Comparison of ENCODE assay signal across 8 cellular contexts in genomic region chr22:37643225-37643847, GRCh38. TPM values are rescaled to one million over a fixed set of nuclear protein-coding genes. Genes with fewer than 3 reads are reported as not detected.
DNase-seq lines count a peak whose midpoint lies in the region; TF ChIP-seq lines count a peak whose summit lies in the region.

No MANE protein-coding gene starts in this region.

- no peaks in the 10 kb centered on the region for H3K9me3 ChIP-seq in uterus

- peak overlapping the region; percentile 83 for H3K27ac Mint-ChIP-seq in activated naive CD4-positive, alpha-beta T cell treated with anti-CD3 and anti-CD28 coated beads, Interleukin-2, amount 10 ng/mL, durations not matched to agents 7 days and 5 days

- intact Hi-C loops in head of caudate nucleus (cut with DNase I) (loop anchor here (5.0 kb wide), 1 partner anchor 39 kb away; no protein-coding TSS in a partner anchor), posterior vena cava (cut with DNase I) (loop anchor here in 1 of 2 donors (5.0 kb wide), 1 partner anchor 39 kb away; no protein-coding TSS in a partner anchor), uterus (cut with DNase I; ENCODE audit: low total_unique reads) (loop anchor here (5.0 to 10.0 kb wide), 2 partner anchors 39 to 151 kb away; no protein-coding TSS in a partner anchor)

- peaks cover 0 to 14% of the 10 kb centered on the region in 2 donors for H3K4me1 ChIP-seq in uterus

- peaks cover 50% of the 10 kb centered on the region for H3K36me3 Mint-ChIP-seq in activated naive CD4-positive, alpha-beta T cell treated with anti-CD3 and anti-CD28 coated beads, Interleukin-2, amount 10 ng/mL, durations not matched to agents 7 days and 5 days

- CTCF ChIA-PET in activated naive CD4-positive, alpha-beta T cell treated with anti-CD3 and anti-CD28 coated beads, Interleukin-2, amount 10 ng/mL, durations not matched to agents 7 days and 5 days (lab: Charles Lee): interaction anchor here (0.7 to 28.2 kb wide), 24 partner anchors 9 to 172 kb away, joined by 3 to 506 read pairs (median 6); partner anchors contain the start of genes GCAT, GGA1, LGALS1 and NOL12

- TF ChIP-seq EP300 in Ishikawa (IDR thresholded peaks at IDR 0.05; ENCODE audit: borderline replicate concordance): no peak

- TF ChIP-seq CTCF in uterus (IDR thresholded peaks at IDR 0.05): peak; percentile 87 to 93 (median 91)

- peak; percentile 76 for TF ChIP-seq RAD21 in Ishikawa (IDR thresholded peaks at IDR 0.05; ENCODE audit: low read depth)

- H3K36me3 ChIP-seq in uterus: no peaks in the 10 kb centered on the region

- TF ChIP-seq POLR2A in uterus (IDR thresholded peaks at IDR 0.05): no peak

- DNase-seq in NCI-H1436 (lab: John Stamatoyannopoulos, UW) (peak; percentile 71), NCI-H1436 treated with DMSO at 0.1 percent for 48 hours (lab: John Stamatoyannopoulos, UW) (no peak), SKM-1 treated with dmso at 0.1 percent for 144 hours (lab: John Stamatoyannopoulos, UW; ENCODE audit: unreplicated experiment) (peak; percentile 39), head of caudate nucleus (peak; percentile 51 to 95 (median 88)), posterior vena cava (ENCODE audit: low spot score) (peak; percentile 96), uterus (peak; percentile 86 to 89)
- DNase-seq in activated naive CD4-positive, alpha-beta T cell treated with anti-CD3 and anti-CD28 coated beads, Interleukin-2, amount 10 ng/mL, durations not matched to agents 7 days and 5 days: peak; percentile 93

- H3K4me3 ChIP-seq in uterus: no peak overlapping the region

- H3K27me3 Mint-ChIP-seq in activated naive CD4-positive, alpha-beta T cell treated with anti-CD3 and anti-CD28 coated beads, Interleukin-2, amount 10 ng/mL, durations not matched to agents 7 days and 5 days: no peaks in the 10 kb centered on the region

- H3K9me3 Mint-ChIP-seq in activated naive CD4-positive, alpha-beta T cell treated with anti-CD3 and anti-CD28 coated beads, Interleukin-2, amount 10 ng/mL, durations not matched to agents 7 days and 5 days: no peaks in the 10 kb centered on the region

- H3K27ac ChIP-seq in uterus: no peak overlapping the region

- H3K27me3 ChIP-seq in uterus: no peaks in the 10 kb centered on the region

- H3K4me3 Mint-ChIP-seq in activated naive CD4-positive, alpha-beta T cell treated with anti-CD3 and anti-CD28 coated beads, Interleukin-2, amount 10 ng/mL, durations not matched to agents 7 days and 5 days: peak overlapping the region; percentile 49

- H3K4me1 Mint-ChIP-seq in activated naive CD4-positive, alpha-beta T cell treated with anti-CD3 and anti-CD28 coated beads, Interleukin-2, amount 10 ng/mL, durations not matched to agents 7 days and 5 days: peaks cover 40% of the 10 kb centered on the region

TF ChIP-seq in Ishikawa, 13 proteins besides CTCF, POLR2A, EP300 and RAD21:
- TF ChIP-seq TEAD4 (IDR thresholded peaks at IDR 0.05) (no peak), CREB1 (IDR thresholded peaks at IDR 0.05; ENCODE audit: low read depth) (no peak), USF1 (IDR thresholded peaks at IDR 0.05) (no peak), TCF12 (IDR thresholded peaks at IDR 0.05; ENCODE audit: low read depth) (no peak)

RNA-seq across cellular contexts. Expression of gene SH3BP1, which starts 3.9 kb away (rescaled TPM):
- total RNA-seq in posterior vena cava (1 to 10 TPM; 7.2 to 7.4 TPM), uterus (10 to 100 TPM in 3 of 4 donors, 1 to 10 TPM in 1; 7.4 to 26.2 (median 14.2) TPM)

RNA-seq across cellular contexts. Expression of gene PDXP, which starts 15.2 kb away (rescaled TPM):
- 1 to 10 TPM; 5.0 to 5.4 TPM for total RNA-seq in posterior vena cava
- total RNA-seq in uterus: 10 to 100 TPM in 1 of 4 donors, 1 to 10 TPM in 2, under 1 TPM in 1; 0.88 to 10.7 (median 3.7) TPM

RNA-seq across cellular contexts. Expression of gene LGALS1, which starts 32.1 kb away (rescaled TPM):
- total RNA-seq in posterior vena cava: 1,000 to 10,000 TPM; 1,140 to 1,213 TPM
- total RNA-seq in uterus: 1,000 to 10,000 TPM; 1,421 to 3,100 (median 2,146) TPM

RNA-seq across cellular contexts. Expression of gene GGA1, which starts 34.7 kb away (rescaled TPM):
- 10 to 100 TPM; 30.0 to 31.2 TPM for total RNA-seq in posterior vena cava
- 10 to 100 TPM; 16.7 to 78.0 (median 35.3) TPM for total RNA-seq in uterus

RNA-seq across cellular contexts. Expression of gene NOL12, which starts 42.8 kb away (rescaled TPM):
- 10 to 100 TPM; 12.0 to 13.8 TPM for total RNA-seq in posterior vena cava
- 10 to 100 TPM; 11.8 to 74.3 (median 20.9) TPM for total RNA-seq in uterus
